In the genomic region with DNA sequence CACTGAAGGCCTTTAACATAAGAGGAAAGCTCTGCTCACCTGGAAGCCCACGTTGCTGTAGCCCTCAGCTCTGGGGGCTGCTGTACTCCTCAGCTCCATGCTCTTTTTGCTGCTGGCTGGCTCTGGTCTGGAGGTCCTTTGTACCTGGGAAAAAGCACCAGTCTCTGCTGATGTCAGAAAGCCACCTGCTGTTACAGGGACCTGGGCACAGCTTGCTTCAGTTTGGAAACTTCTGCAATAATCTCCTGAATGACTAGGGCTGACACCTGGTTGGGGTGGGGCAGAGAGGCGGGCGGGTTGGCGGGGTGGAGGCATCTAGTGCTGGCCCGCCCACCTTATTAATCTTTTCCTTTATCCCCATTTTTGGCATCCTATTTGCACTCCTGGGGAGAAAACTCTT, we compare ENCODE assay signal across 16 cellular contexts. TPM values are rescaled to one million over a fixed set of nuclear protein-coding genes. Genes with fewer than 3 reads are reported as not detected.
DNase-seq lines count a peak whose midpoint lies in the region; ATAC-seq and TF ChIP-seq lines count a peak whose summit lies in the region.
"Had no signal": no experiment of that assay in that cellular context is flagged by ENCODE, and none has a peak within 500 bp of the region (broad histone marks: within the 10 kb centered on the region; RNA-seq: fewer than 3 reads in every experiment).

A gene with protein sequence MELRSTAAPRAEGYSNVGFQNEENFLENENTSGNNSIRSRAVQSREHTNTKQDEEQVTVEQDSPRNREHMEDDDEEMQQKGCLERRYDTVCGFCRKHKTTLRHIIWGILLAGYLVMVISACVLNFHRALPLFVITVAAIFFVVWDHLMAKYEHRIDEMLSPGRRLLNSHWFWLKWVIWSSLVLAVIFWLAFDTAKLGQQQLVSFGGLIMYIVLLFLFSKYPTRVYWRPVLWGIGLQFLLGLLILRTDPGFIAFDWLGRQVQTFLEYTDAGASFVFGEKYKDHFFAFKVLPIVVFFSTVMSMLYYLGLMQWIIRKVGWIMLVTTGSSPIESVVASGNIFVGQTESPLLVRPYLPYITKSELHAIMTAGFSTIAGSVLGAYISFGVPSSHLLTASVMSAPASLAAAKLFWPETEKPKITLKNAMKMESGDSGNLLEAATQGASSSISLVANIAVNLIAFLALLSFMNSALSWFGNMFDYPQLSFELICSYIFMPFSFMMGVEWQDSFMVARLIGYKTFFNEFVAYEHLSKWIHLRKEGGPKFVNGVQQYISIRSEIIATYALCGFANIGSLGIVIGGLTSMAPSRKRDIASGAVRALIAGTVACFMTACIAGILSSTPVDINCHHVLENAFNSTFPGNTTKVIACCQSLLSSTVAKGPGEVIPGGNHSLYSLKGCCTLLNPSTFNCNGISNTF (minus strand): TSS at position 224 of the 400 bp plus-strand sequence. CDS start 125 bp downstream, at position 99.

- H3K9me3 Mint-ChIP-seq in MCF 10A (ENCODE audit: unreplicated experiment) = no peaks in the 10 kb centered on the region
- H3K9me3 Mint-ChIP-seq in progenitor cell of endocrine pancreas (ENCODE audit: low read depth) = no peaks in the 10 kb centered on the region
- no peaks in the 10 kb centered on the region for H3K9me3 Mint-ChIP-seq in stimulated activated naive B cell treated with anti-CD40 and anti-IgM and Interleukin-4, amounts not matched to agents 10 μg/mL and 1 μg/mL and 100 μg/mL, for 72 hours

- H3K4me1 Mint-ChIP-seq in MCF 10A (ENCODE audit: insufficient read depth, unreplicated experiment) (peaks cover 11% of the 10 kb centered on the region), progenitor cell of endocrine pancreas (ENCODE audit: low read depth) (peaks cover 22% of the 10 kb centered on the region)
- no peaks in the 10 kb centered on the region for H3K4me1 Mint-ChIP-seq in stimulated activated naive B cell treated with anti-CD40 and anti-IgM and Interleukin-4, amounts not matched to agents 10 μg/mL and 1 μg/mL and 100 μg/mL, for 72 hours

- no peaks in the 10 kb centered on the region for H3K9me3 ChIP-seq in right atrium auricular region
- H3K9me3 ChIP-seq: BE2C, lower lobe of right lung had no signal

- ATAC-seq in stimulated activated naive B cell treated with anti-CD40 and anti-IgM and Interleukin-4, amounts not matched to agents 10 μg/mL and 1 μg/mL and 100 μg/mL, for 72 hours (replicated peaks) = no peak
- no peak for ATAC-seq in HG03159 (IDR thresholded peaks at IDR 0.05; ENCODE audit: unreplicated experiment)
- ATAC-seq: lower lobe of right lung had no signal

- POLR2A ChIA-PET in MCF 10A (lab: Yijun Ruan, JAX) = interaction anchor here (0.9 to 1.0 kb wide), 2 partner anchors 11 to 16 kb away, joined by 3 read pairs; no protein-coding TSS in a partner anchor

- no peaks in the 10 kb centered on the region for H3K36me3 Mint-ChIP-seq in MCF 10A (ENCODE audit: insufficient read depth, unreplicated experiment)
- no peaks in the 10 kb centered on the region for H3K36me3 Mint-ChIP-seq in progenitor cell of endocrine pancreas (ENCODE audit: insufficient read depth)
- no peaks in the 10 kb centered on the region for H3K36me3 Mint-ChIP-seq in stimulated activated naive B cell treated with anti-CD40 and anti-IgM and Interleukin-4, amounts not matched to agents 10 μg/mL and 1 μg/mL and 100 μg/mL, for 72 hours

- no peak for TF ChIP-seq RAD21 in Ishikawa (IDR thresholded peaks at IDR 0.05; ENCODE audit: low read depth)

- H3K4me3 Mint-ChIP-seq in MCF 10A (ENCODE audit: unreplicated experiment) (peak within 1 kb of the TSS; percentile 29), progenitor cell of endocrine pancreas (ENCODE audit: low read depth) (no peak within 1 kb of the TSS)
- no peak within 1 kb of the TSS for H3K4me3 Mint-ChIP-seq in stimulated activated naive B cell treated with anti-CD40 and anti-IgM and Interleukin-4, amounts not matched to agents 10 μg/mL and 1 μg/mL and 100 μg/mL, for 72 hours

- peak; percentile 79 for TF ChIP-seq EP300 in Ishikawa (IDR thresholded peaks at IDR 0.05; ENCODE audit: borderline replicate concordance)

- CTCF ChIA-PET in MCF 10A (lab: Yijun Ruan, JAX) = no interaction called here

- peak within 1 kb of the TSS; percentile 64 to 84 for H3K27ac ChIP-seq in right atrium auricular region
- H3K27ac ChIP-seq: dorsolateral prefrontal cortex, lower lobe of right lung, SK-N-MC had no signal

- peaks cover 0 to 23% of the 10 kb centered on the region in 2 donors for H3K4me1 ChIP-seq in right atrium auricular region
- H3K4me1 ChIP-seq: BE2C, lower lobe of right lung had no signal

- DNase-seq in MCF 10A (ENCODE audit: unreplicated experiment) (peak; percentile 64), right atrium auricular region (ENCODE audit: low spot score) (no peak), progenitor cell of endocrine pancreas (ENCODE audit: low spot score, unreplicated experiment) (no peak), SHP77 (lab: John Stamatoyannopoulos, UW) (no peak), NCI-H526 treated with DMSO at 0.1 percent for 48 hours (lab: John Stamatoyannopoulos, UW) (no peak)
- DNase-seq in stimulated activated naive B cell treated with anti-CD40 and anti-IgM and Interleukin-4, amounts not matched to agents 10 μg/mL and 1 μg/mL and 100 μg/mL, for 72 hours = no peak
- DNase-seq: BE2C; dorsolateral prefrontal cortex; GOT3; lower lobe of right lung; MV-4-11; NCI-H2171 treated with DMSO at 0.1 percent for 48 hours; stimulated activated naive CD4-positive, alpha-beta T cell had no signal

- H3K36me3 ChIP-seq in right atrium auricular region = no peaks in the 10 kb centered on the region
- H3K36me3 ChIP-seq: BE2C, lower lobe of right lung had no signal

- no TSS peak for BruUV-seq in MCF 10A (replicated peaks; lab: Mats Ljungman, UMichigan)

- H3K4me3 ChIP-seq in right atrium auricular region = peak within 1 kb of the TSS in 1 of 2 donors; percentile 9
- H3K4me3 ChIP-seq: dorsolateral prefrontal cortex, lower lobe of right lung, SK-N-MC had no signal

- peak within 1 kb of the TSS; percentile 79 for H3K27ac Mint-ChIP-seq in MCF 10A (ENCODE audit: low read depth, unreplicated experiment)
- H3K27ac Mint-ChIP-seq in progenitor cell of endocrine pancreas = peak within 1 kb of the TSS; percentile 91
- H3K27ac Mint-ChIP-seq in stimulated activated naive B cell treated with anti-CD40 and anti-IgM and Interleukin-4, amounts not matched to agents 10 μg/mL and 1 μg/mL and 100 μg/mL, for 72 hours = no peak within 1 kb of the TSS

- TF ChIP-seq CTCF in MCF 10A (IDR thresholded peaks at IDR 0.05; ENCODE audit: unreplicated experiment) = no peak
- TF ChIP-seq CTCF in right atrium auricular region (IDR thresholded peaks at IDR 0.05) = no peak
- no peak for TF ChIP-seq CTCF in progenitor cell of endocrine pancreas (IDR thresholded peaks at IDR 0.05; ENCODE audit: unreplicated experiment)

- no peaks in the 10 kb centered on the region for H3K27me3 ChIP-seq in right atrium auricular region
- H3K27me3 ChIP-seq: BE2C had no signal

- intact Hi-C loops in MCF 10A (cut with micrococcal nuclease) = no loop called here

- H3K27me3 Mint-ChIP-seq in MCF 10A (ENCODE audit: insufficient read depth, unreplicated experiment) (no peaks in the 10 kb centered on the region), progenitor cell of endocrine pancreas (no peaks in the 10 kb centered on the region)
- H3K27me3 Mint-ChIP-seq in stimulated activated naive B cell treated with anti-CD40 and anti-IgM and Interleukin-4, amounts not matched to agents 10 μg/mL and 1 μg/mL and 100 μg/mL, for 72 hours = peaks cover 0 to 7% of the 10 kb centered on the region in 2 donors

TF ChIP-seq in Ishikawa, 13 proteins besides CTCF, POLR2A, EP300 and RAD21 (continues in another document):
- TF ChIP-seq CEBPB (IDR thresholded peaks at IDR 0.05) (peak; percentile 88), NFIC (IDR thresholded peaks at IDR 0.05) (peak; percentile 57), FOXM1 (IDR thresholded peaks at IDR 0.05; ENCODE audit: borderline replicate concordance, low read depth) (peak; percentile 37; the same call in 1 of the 2 replicates), USF1 (IDR thresholded peaks at IDR 0.05) (no peak), CREB1 (IDR thresholded peaks at IDR 0.05; ENCODE audit: low read depth) (no peak)
- TF ChIP-seq, protein P1, sequence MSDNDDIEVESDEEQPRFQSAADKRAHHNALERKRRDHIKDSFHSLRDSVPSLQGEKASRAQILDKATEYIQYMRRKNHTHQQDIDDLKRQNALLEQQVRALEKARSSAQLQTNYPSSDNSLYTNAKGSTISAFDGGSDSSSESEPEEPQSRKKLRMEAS (IDR thresholded peaks at IDR 0.05) = peak; percentile 24; the same call in 1 of the 2 replicates
- TF ChIP-seq, protein P2, sequence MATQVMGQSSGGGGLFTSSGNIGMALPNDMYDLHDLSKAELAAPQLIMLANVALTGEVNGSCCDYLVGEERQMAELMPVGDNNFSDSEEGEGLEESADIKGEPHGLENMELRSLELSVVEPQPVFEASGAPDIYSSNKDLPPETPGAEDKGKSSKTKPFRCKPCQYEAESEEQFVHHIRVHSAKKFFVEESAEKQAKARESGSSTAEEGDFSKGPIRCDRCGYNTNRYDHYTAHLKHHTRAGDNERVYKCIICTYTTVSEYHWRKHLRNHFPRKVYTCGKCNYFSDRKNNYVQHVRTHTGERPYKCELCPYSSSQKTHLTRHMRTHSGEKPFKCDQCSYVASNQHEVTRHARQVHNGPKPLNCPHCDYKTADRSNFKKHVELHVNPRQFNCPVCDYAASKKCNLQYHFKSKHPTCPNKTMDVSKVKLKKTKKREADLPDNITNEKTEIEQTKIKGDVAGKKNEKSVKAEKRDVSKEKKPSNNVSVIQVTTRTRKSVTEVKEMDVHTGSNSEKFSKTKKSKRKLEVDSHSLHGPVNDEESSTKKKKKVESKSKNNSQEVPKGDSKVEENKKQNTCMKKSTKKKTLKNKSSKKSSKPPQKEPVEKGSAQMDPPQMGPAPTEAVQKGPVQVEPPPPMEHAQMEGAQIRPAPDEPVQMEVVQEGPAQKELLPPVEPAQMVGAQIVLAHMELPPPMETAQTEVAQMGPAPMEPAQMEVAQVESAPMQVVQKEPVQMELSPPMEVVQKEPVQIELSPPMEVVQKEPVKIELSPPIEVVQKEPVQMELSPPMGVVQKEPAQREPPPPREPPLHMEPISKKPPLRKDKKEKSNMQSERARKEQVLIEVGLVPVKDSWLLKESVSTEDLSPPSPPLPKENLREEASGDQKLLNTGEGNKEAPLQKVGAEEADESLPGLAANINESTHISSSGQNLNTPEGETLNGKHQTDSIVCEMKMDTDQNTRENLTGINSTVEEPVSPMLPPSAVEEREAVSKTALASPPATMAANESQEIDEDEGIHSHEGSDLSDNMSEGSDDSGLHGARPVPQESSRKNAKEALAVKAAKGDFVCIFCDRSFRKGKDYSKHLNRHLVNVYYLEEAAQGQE (IDR thresholded peaks at IDR 0.05; ENCODE audit: low read depth) = no peak

RNA-seq across cellular contexts. Expression of the gene that starts here (rescaled TPM):
- total RNA-seq in MCF 10A (2022) (0.47 and 0.77 TPM in 2 replicates), right atrium auricular region (1 to 10 TPM in 1 of 2 donors, under 1 TPM in 1; 0.33 to 4.4 TPM), progenitor cell of endocrine pancreas (0.55 and 0.62 TPM in 2 replicates)

Comparison
In these comparisons a context has a peak if more than half of its experiments do, and no peak if none do; other contexts are left out.
1. Peak in DNase-seq in MCF 10A; RNA of the gene not detected or under 1 TPM.